In the genomic region with DNA sequence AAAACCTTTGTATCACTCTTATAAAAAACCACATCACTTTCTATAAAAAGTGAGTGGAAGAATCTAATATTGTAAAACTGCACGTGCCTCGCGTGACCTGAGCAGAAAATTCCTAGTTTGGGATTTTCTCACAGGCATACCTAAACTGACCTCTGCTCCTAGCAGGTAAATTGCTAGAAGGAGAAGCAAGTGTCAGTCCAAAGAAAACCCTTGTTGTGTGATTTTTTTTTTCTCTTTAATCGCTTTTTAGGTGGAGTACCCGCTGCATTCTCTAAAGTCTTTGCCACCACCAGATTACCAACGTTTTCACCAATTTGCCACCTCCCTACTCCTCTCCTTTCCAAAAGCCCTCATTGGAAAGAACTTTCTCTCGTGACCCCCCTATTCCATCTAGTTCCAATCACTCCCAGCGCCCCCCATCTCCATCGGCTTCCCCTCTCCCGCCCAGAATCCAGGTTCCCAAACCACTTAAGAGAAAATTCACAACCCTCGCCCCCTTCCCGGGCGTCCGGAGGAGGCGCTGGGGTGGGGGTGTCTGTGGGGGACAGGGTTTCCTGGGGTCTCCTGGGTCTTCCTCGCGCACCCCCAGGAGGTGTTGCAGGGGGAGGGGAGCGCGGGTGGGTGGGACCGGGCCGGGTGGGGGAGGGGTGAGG, we compare ENCODE assay signal across 8 cellular contexts. TPM values are rescaled to one million over a fixed set of nuclear protein-coding genes. Genes with fewer than 3 reads are reported as not detected.
DNase-seq lines count a peak whose midpoint lies in the region; ATAC-seq, FAIRE-seq and TF ChIP-seq lines count a peak whose summit lies in the region.

No MANE protein-coding gene starts in this region.

- H3K4me3 ChIP-seq in kidney epithelial cell (ENCODE audit: low read depth, low read length) (peak overlapping the region; percentile 75), thyroid gland (replicated peaks in 1 of 3) (peak overlapping the region in 2 of 3 donors; percentile 63 to 88)

- no peak for TF ChIP-seq POLR2A in thyroid gland (IDR thresholded peaks at IDR 0.05)

- no peak for ATAC-seq in activated naive CD4-positive, alpha-beta T cell treated with anti-CD3 and anti-CD28 coated beads, Interleukin-2, amount 50 U/mL, for 72 hours

- peak overlapping the region; percentile 96 for H3K27ac Mint-ChIP-seq in activated T-cell treated with anti-CD3 and anti-CD28 coated beads, Interleukin-2, amount 50 U/mL, for 24 hours
- peak overlapping the region; percentile 76 for H3K27ac Mint-ChIP-seq in activated T-helper 2 cell treated with anti-CD3 and anti-CD28 coated beads, Interferon-gamma antibody, Interleukin-2, Interleukin-4, amounts not matched to agents 10 μg/mL and 5 μg/mL and 100 μg/mL, durations not matched to agents 14 hours and 24 hours and 36 hours
- peak overlapping the region in 1 of 2 donors; percentile 78 for H3K27ac Mint-ChIP-seq in activated naive CD4-positive, alpha-beta T cell treated with anti-CD3 and anti-CD28 coated beads, Interleukin-2, amount 50 U/mL, for 72 hours

- H3K9me3 ChIP-seq in thyroid gland: no peaks in the 10 kb centered on the region

- H3K36me3 ChIP-seq in kidney epithelial cell (ENCODE audit: control insufficient read depth, insufficient read depth, low read length) (no peaks in the 10 kb centered on the region), thyroid gland (no peaks in the 10 kb centered on the region)

- H3K4me1 ChIP-seq in thyroid gland: peaks cover 6 to 27% of the 10 kb centered on the region in 2 donors

- WGBS in thyroid gland, 2 donors: 19 to 21% methylated on average over 15 to 18 of the region's 21 CpGs

- FAIRE-seq in HTR-8/SVneo (lab: Jason Lieb, UNC): no peak

- H3K9me3 Mint-ChIP-seq in activated T-cell treated with anti-CD3 and anti-CD28 coated beads, Interleukin-2, amount 50 U/mL, for 24 hours: no peaks in the 10 kb centered on the region
- H3K9me3 Mint-ChIP-seq in activated T-helper 2 cell treated with anti-CD3 and anti-CD28 coated beads, Interferon-gamma antibody, Interleukin-2, Interleukin-4, amounts not matched to agents 10 μg/mL and 5 μg/mL and 100 μg/mL, durations not matched to agents 14 hours and 24 hours and 36 hours: no peaks in the 10 kb centered on the region
- no peaks in the 10 kb centered on the region for H3K9me3 Mint-ChIP-seq in activated naive CD4-positive, alpha-beta T cell treated with anti-CD3 and anti-CD28 coated beads, Interleukin-2, amount 50 U/mL, for 72 hours

- H3K27me3 Mint-ChIP-seq in activated T-cell treated with anti-CD3 and anti-CD28 coated beads, Interleukin-2, amount 50 U/mL, for 24 hours: peaks cover 7% of the 10 kb centered on the region
- H3K27me3 Mint-ChIP-seq in activated T-helper 2 cell treated with anti-CD3 and anti-CD28 coated beads, Interferon-gamma antibody, Interleukin-2, Interleukin-4, amounts not matched to agents 10 μg/mL and 5 μg/mL and 100 μg/mL, durations not matched to agents 14 hours and 24 hours and 36 hours (ENCODE audit: low read depth): peaks cover 29% of the 10 kb centered on the region

- TF ChIP-seq CTCF in kidney epithelial cell (IDR thresholded peaks at IDR 0.05; ENCODE audit: insufficient read depth, low read length, poor library complexity, severe bottlenecking): no peak
- no peak for TF ChIP-seq CTCF in thyroid gland (IDR thresholded peaks at IDR 0.05)

- H3K36me3 Mint-ChIP-seq in activated T-cell treated with anti-CD3 and anti-CD28 coated beads, Interleukin-2, amount 50 U/mL, for 24 hours (ENCODE audit: low read depth): peaks cover 23% of the 10 kb centered on the region
- H3K36me3 Mint-ChIP-seq in activated T-helper 2 cell treated with anti-CD3 and anti-CD28 coated beads, Interferon-gamma antibody, Interleukin-2, Interleukin-4, amounts not matched to agents 10 μg/mL and 5 μg/mL and 100 μg/mL, durations not matched to agents 14 hours and 24 hours and 36 hours (ENCODE audit: low read depth): peaks cover 37% of the 10 kb centered on the region
- H3K36me3 Mint-ChIP-seq in activated naive CD4-positive, alpha-beta T cell treated with anti-CD3 and anti-CD28 coated beads, Interleukin-2, amount 50 U/mL, for 72 hours: peaks cover 15 to 21% of the 10 kb centered on the region in 2 donors

- H3K4me3 Mint-ChIP-seq in activated T-cell treated with anti-CD3 and anti-CD28 coated beads, Interleukin-2, amount 50 U/mL, for 24 hours: peak overlapping the region; percentile 88
- peak overlapping the region; percentile 89 for H3K4me3 Mint-ChIP-seq in activated T-helper 2 cell treated with anti-CD3 and anti-CD28 coated beads, Interferon-gamma antibody, Interleukin-2, Interleukin-4, amounts not matched to agents 10 μg/mL and 5 μg/mL and 100 μg/mL, durations not matched to agents 14 hours and 24 hours and 36 hours (ENCODE audit: low read depth)

- peaks cover 44% of the 10 kb centered on the region for H3K4me1 Mint-ChIP-seq in activated T-cell treated with anti-CD3 and anti-CD28 coated beads, Interleukin-2, amount 50 U/mL, for 24 hours (ENCODE audit: low read depth)
- H3K4me1 Mint-ChIP-seq in activated T-helper 2 cell treated with anti-CD3 and anti-CD28 coated beads, Interferon-gamma antibody, Interleukin-2, Interleukin-4, amounts not matched to agents 10 μg/mL and 5 μg/mL and 100 μg/mL, durations not matched to agents 14 hours and 24 hours and 36 hours (ENCODE audit: low read depth): peaks cover 40% of the 10 kb centered on the region

- intact Hi-C loops in activated T-helper 2 cell treated with anti-CD3 and anti-CD28 coated beads, Interferon-gamma antibody, Interleukin-2, Interleukin-4, amounts not matched to agents 10 μg/mL and 5 μg/mL and 100 μg/mL, durations not matched to agents 14 hours and 24 hours and 36 hours (cut with micrococcal nuclease): loop anchor here (5.0 to 10.0 kb wide), 2 partner anchors 601 to 882 kb away; a partner anchor contains a TSS
- intact Hi-C loops in thyroid gland (cut with DNase I): no loop called here

- no peak for DNase-seq in activated T-cell treated with anti-CD3 and anti-CD28 coated beads, Interleukin-2, amount 50 U/mL, for 24 hours
- no peak for DNase-seq in activated T-cell treated with anti-CD3 and anti-CD28 coated beads, Interleukin-2, amount 50 U/mL, for 1 hour
- DNase-seq in activated T-helper 2 cell treated with anti-CD3 and anti-CD28 coated beads, Interferon-gamma antibody, Interleukin-2, Interleukin-4, amounts not matched to agents 10 μg/mL and 5 μg/mL and 100 μg/mL, durations not matched to agents 14 hours and 24 hours and 36 hours (ENCODE audit: low spot score): no peak
- DNase-seq in kidney epithelial cell (ENCODE audit: low read depth) (no peak), thyroid gland (no peak), NOMO-1 treated with dmso at 0.1 percent for 144 hours (lab: John Stamatoyannopoulos, UW; ENCODE audit: unreplicated experiment) (no peak), HTR-8/SVneo (ENCODE audit: insufficient read length, low spot score) (no peak)
- DNase-seq in activated naive CD4-positive, alpha-beta T cell treated with anti-CD3 and anti-CD28 coated beads, Interleukin-2, amount 50 U/mL, for 72 hours (ENCODE audit: low spot score in 2 of 2): no peak

- no peaks in the 10 kb centered on the region for H3K27me3 ChIP-seq in kidney epithelial cell (ENCODE audit: control insufficient read depth, insufficient read depth, low read length)
- H3K27me3 ChIP-seq in thyroid gland: no peaks in the 10 kb centered on the region

- peak overlapping the region; percentile 21 to 94 (median 93) for H3K27ac ChIP-seq in thyroid gland

RNA-seq across cellular contexts. Expression of a gene that starts 0.4 kb away (rescaled TPM):
- total RNA-seq in activated T-helper 2 cell treated with anti-CD3 and anti-CD28 coated beads, Interferon-gamma antibody, Interleukin-2, Interleukin-4, amounts not matched to agents 10 μg/mL and 5 μg/mL and 100 μg/mL, durations not matched to agents 14 hours and 24 hours and 36 hours: 63.9 and 70.2 TPM in 2 replicates
- 68.4 and 96.5 TPM in 2 replicates for total RNA-seq in kidney epithelial cell
- 10 to 100 TPM; 61.6 to 88.4 (median 79.6) TPM for total RNA-seq in thyroid gland
- total RNA-seq in activated naive CD4-positive, alpha-beta T cell treated with anti-CD3 and anti-CD28 coated beads, Interleukin-2, amount 50 U/mL, for 72 hours: 10 to 100 TPM; 29.6 to 82.2 TPM
